Comparison of ENCODE assay signal across 29 cellular contexts in the genomic region with DNA sequence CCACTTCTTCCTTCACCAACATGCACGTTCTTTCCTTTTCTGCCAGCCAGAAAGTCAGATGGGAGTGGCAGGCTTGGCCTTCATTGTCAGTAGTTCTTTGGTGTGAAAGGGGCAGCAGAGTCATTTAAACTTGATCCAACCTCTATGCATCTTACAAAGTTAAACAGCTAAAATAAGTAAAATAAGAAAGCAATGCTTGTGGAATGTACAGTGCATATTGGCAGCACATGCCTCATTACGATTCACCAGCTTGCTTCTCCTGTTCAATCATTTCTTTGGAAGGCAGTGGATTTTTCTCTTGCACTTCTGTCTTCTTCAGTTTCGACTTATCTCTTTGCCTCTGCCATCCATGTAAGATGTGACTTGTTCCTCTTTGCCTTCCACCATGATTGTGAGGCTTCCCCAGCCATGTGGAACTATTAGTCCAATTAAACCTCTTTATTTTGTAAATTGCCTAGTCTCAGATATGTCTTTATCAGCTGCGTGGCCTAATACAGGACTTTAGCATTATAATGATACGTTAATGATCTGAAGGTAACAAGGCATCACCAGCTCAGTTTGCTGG. TPM values are rescaled to one million over a fixed set of nuclear protein-coding genes. Genes with fewer than 3 reads are reported as not detected.
"Had no signal": no experiment of that assay in that cellular context is flagged by ENCODE, and none has a peak within 500 bp of the region (broad histone marks: within the 10 kb centered on the region; RNA-seq: fewer than 3 reads in every experiment).

No MANE protein-coding gene starts in this region.

- FAIRE-seq: colon, endothelial cell of umbilical vein, urothelium cell line had no signal

- ATAC-seq: activated naive CD4-positive, alpha-beta T cell treated with anti-CD3 and anti-CD28 coated beads, Interleukin-2, amount 50 U/mL, for 72 hours; heart right ventricle; naive thymus-derived CD8-positive, alpha-beta T cell had no signal

- H3K4me3 ChIP-seq: adrenal gland, ascending aorta, esophagus muscularis mucosa, heart right ventricle, left ventricle myocardium inferior, neural progenitor cell, skin epidermis, stomach, suprapubic skin, tibial nerve had no signal

- H3K9me3 ChIP-seq: adrenal gland, suprapubic skin, tibial nerve had no signal

- DNase-seq: activated CD4-positive, alpha-beta T cell treated with anti-CD3 and anti-CD28 coated beads for 1 hour; activated gamma-delta T cell treated with Interleukin-2 at 50 U/mL for 16 hours; activated T-cell treated with anti-CD3 and anti-CD28 coated beads, Interleukin-2, amount 50 U/mL, for 1 hour; adrenal gland; brain microvascular endothelial cell; central memory CD4-positive, alpha-beta T cell; effector memory CD4-positive, alpha-beta T cell; heart right ventricle; kidney glomerular epithelial cell; left ventricle myocardium inferior; naive thymus-derived CD8-positive, alpha-beta T cell; stimulated activated CD4-positive, alpha-beta T cell treated with anti-CD3 and anti-CD28 coated beads, Interleukin-1b, Interleukin-23, amount 100 ng/mL, for 48 hours; stomach; T-helper 9 cell had no signal

- H2AFZ ChIP-seq: neural progenitor cell had no signal

- H3K27ac ChIP-seq: adrenal gland, ascending aorta, brain microvascular endothelial cell, esophagus muscularis mucosa, heart right ventricle, left ventricle myocardium inferior, neural progenitor cell, skin epidermis, stomach, suprapubic skin, tibial nerve had no signal

- H3K4me1 ChIP-seq: adrenal gland, ascending aorta, esophagus muscularis mucosa, heart right ventricle, left ventricle myocardium inferior, neural progenitor cell, stomach, suprapubic skin, tibial nerve had no signal

- H3K36me3 ChIP-seq: adrenal gland, ascending aorta, brain microvascular endothelial cell, esophagus muscularis mucosa, heart right ventricle, left ventricle myocardium inferior, neural progenitor cell, stomach, suprapubic skin, tibial nerve had no signal

- H3K4me2 ChIP-seq: neural progenitor cell had no signal

- H3K27me3 ChIP-seq: adrenal gland, ascending aorta, brain microvascular endothelial cell, esophagus muscularis mucosa, heart right ventricle, neural progenitor cell, stomach, suprapubic skin, tibial nerve had no signal

- H3K9ac ChIP-seq: neural progenitor cell had no signal

RNA-seq across cellular contexts. Expression of gene LGALS12, which starts 14.8 kb away (rescaled TPM):
- total RNA-seq: activated naive CD4-positive, alpha-beta T cell treated with anti-CD3 and anti-CD28 coated beads, Interleukin-2, amount 50 U/mL, for 72 hours; ascending aorta; dermis microvascular lymphatic vessel endothelial cell; endothelial cell of umbilical vein; esophagus muscularis mucosa; lung microvascular endothelial cell; naive thymus-derived CD8-positive, alpha-beta T cell had no signal
- polyA plus RNA-seq: endothelial cell of umbilical vein; naive thymus-derived CD8-positive, alpha-beta T cell had no signal

RNA-seq across cellular contexts. Expression of gene PLAAT4, which starts 15.9 kb away (rescaled TPM):
- total RNA-seq: progenitor cell of endocrine pancreas had no signal

RNA-seq across cellular contexts. Expression of gene PLAAT5, which starts 29.7 kb away (rescaled TPM):
- total RNA-seq: activated naive CD4-positive, alpha-beta T cell treated with anti-CD3 and anti-CD28 coated beads, Interleukin-2, amount 50 U/mL, for 72 hours; dermis microvascular lymphatic vessel endothelial cell; endothelial cell of umbilical vein; lung microvascular endothelial cell; T-helper 1 cell treated with Interleukin-12 subunit alpha and Interleukin-12 subunit beta and Interleukin-4 antibody, amounts not matched to agents 30 ng/mL and 1 ng/mL, for 36 hours had no signal
- polyA plus RNA-seq: endothelial cell of umbilical vein had no signal

RNA-seq across cellular contexts. Expression of gene PLAAT2, which starts 42.5 kb away (rescaled TPM):
- total RNA-seq: activated naive CD4-positive, alpha-beta T cell treated with anti-CD3 and anti-CD28 coated beads, Interleukin-2, amount 50 U/mL, for 72 hours; adrenal gland; ascending aorta; dermis microvascular lymphatic vessel endothelial cell; endothelial cell of umbilical vein; esophagus muscularis mucosa; left ventricle myocardium inferior; lung microvascular endothelial cell; mesothelial cell of epicardium; naive thymus-derived CD8-positive, alpha-beta T cell; progenitor cell of endocrine pancreas; suprapubic skin had no signal
- polyA plus RNA-seq: heart right ventricle had no signal
